Comparison of ENCODE assay signal across 1 cellular context in genomic region chr14:104975481-104976197, GRCh38.
TF ChIP-seq lines count a peak whose summit lies in the region.

No MANE protein-coding gene starts in this region.

TF ChIP-seq in HepG2, 621 proteins besides CTCF, POLR2A, EP300 and RAD21:
- TF ChIP-seq HMGXB4 (CRISPR knock-in tag; IDR thresholded peaks at IDR 0.05; ENCODE audit: borderline replicate concordance in 1 of 2, low read depth in 1 of 2) (0 out of 4 replicates have a peak, but pooled peaks of 1 of the 2 experiments have one; percentile 1), ZNF616 (CRISPR knock-in tag; IDR thresholded peaks at IDR 0.05; ENCODE audit: low read depth) (0 out of 2 replicates have a peak, but pooled peaks have one; percentile 30), ZNF629 (CRISPR knock-in tag; conservative IDR thresholded peaks at IDR 0.05) (peak; percentile 68), ZNF224 (CRISPR knock-in tag; IDR thresholded peaks at IDR 0.05) (no peak), ZFP91 (CRISPR knock-in tag; IDR thresholded peaks at IDR 0.05; ENCODE audit: borderline replicate concordance) (peak; percentile 24; the same call in 1 of the 2 replicates), XRCC5 (optimal IDR thresholded peaks at IDR 0.05; ENCODE audit: low read length) (peak; percentile 5), STAG1 (CRISPR knock-in tag; IDR thresholded peaks at IDR 0.05) (peak; percentile 42; the same call in 1 of the 2 replicates), IKZF4 (CRISPR knock-in tag; IDR thresholded peaks at IDR 0.05; ENCODE audit: borderline replicate concordance, low read depth, not compliant biosample characterization) (no peak), ZNF687 (CRISPR knock-in tag; IDR thresholded peaks at IDR 0.05) (peak; percentile 1; the same call in 1 of the 2 replicates), MTA3 (CRISPR knock-in tag; IDR thresholded peaks at IDR 0.05) (no peak), HNF4A (CRISPR knock-in tag; IDR thresholded peaks at IDR 0.05) (no peak)
